ENCODE assay signal across 36 cellular contexts in genomic region chr5:32783658-32784057, GRCh38.
"Had no signal": no experiment of that assay in that cellular context is flagged by ENCODE, and none has a peak within 500 bp of the region (broad histone marks: within the 10 kb centered on the region; RNA-seq: fewer than 3 reads in every experiment).

No MANE protein-coding gene starts in this region.

- H3K27me3 ChIP-seq: MG63 had no signal

- DNase-seq: Karpas-422, Kasumi-1, MG63, MM.1S, MV-4-11, NCI-H1048, NCI-H1092, NCI-H1092 treated with DMSO at 0.1 percent for 48 hours, NCI-H1105, NCI-H1105 treated with DMSO at 0.1 percent for 48 hours, NCI-H1417, NCI-H1417 treated with DMSO at 0.1 percent for 48 hours, NCI-H1436, NCI-H1436 treated with DMSO at 0.1 percent for 48 hours, NCI-H146, NCI-H1694, NCI-H1694 treated with DMSO at 0.1 percent for 48 hours, NCI-H187, NCI-H187 treated with DMSO at 0.1 percent for 48 hours, NCI-H1930, NCI-H2029, NCI-H2029 treated with DMSO at 0.1 percent for 48 hours, NCI-H2081, NCI-H2081 treated with DMSO at 0.1 percent for 48 hours, NCI-H2107, NCI-H2171, NCI-H2171 treated with DMSO at 0.1 percent for 48 hours, NCI-H2227 treated with DMSO at 0.1 percent for 48 hours, NCI-H226, NCI-H345, NCI-H446, NCI-H446 treated with DMSO at 0.1 percent for 48 hours, NCI-H510A, NCI-H510A treated with DMSO at 0.1 percent for 48 hours, NCI-H524, NCI-H524 treated with DMSO at 0.1 percent for 48 hours had no signal

- H3K4me3 ChIP-seq: MG63 had no signal

- H3K9me3 ChIP-seq: MG63 had no signal

- H3K36me3 ChIP-seq: MG63 had no signal
